11 cellular contexts compared by ENCODE assay signal in the genomic region with DNA sequence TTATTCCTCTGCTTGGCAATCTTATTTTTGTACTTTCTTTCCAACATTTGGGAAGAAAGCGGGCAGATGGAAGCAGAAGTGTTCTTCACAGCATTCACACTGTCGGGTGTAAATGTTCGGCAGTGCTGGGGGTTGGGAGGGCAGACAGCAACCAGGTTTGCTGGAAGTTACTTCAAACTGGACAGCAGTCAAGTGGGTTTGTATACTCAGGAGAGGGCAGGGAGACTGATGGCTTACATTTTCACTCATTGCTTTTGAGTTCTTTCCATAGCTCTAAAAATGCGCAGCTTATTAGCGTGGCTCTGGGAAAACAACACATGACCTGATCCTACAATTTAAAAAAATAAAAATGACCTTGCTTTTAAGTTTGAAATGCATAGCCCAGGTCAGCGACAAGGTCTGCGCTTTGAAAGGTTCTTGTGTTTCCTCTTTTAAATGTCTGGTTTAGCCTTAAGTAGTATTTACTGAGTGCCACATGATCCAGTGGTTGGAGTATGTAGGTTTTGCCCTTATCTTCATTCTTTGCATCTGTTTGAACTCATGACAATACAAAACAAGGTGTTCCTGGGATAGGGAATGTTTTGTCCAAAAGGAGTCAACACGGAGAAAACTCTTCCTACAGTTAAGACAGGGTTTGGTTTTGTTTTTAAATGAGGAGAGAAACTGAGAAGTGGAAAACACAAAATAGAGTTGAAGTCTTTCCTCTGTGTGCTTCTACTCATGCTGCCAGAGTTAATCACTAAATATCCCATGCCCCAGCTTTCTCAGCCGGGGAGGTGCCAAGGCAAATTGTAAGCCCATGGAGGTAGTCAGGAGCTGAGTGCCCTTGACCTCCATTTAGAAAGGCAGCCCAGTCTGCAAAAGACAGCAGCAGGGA.
DNase-seq lines count a peak whose midpoint lies in the region; ATAC-seq, FAIRE-seq and TF ChIP-seq lines count a peak whose summit lies in the region.
"Had no signal": no experiment of that assay in that cellular context is flagged by ENCODE, and none has a peak within 500 bp of the region (broad histone marks: within the 10 kb centered on the region; RNA-seq: fewer than 3 reads in every experiment).

No MANE protein-coding gene starts in this region.

- H3K36me3 ChIP-seq in aorta (ENCODE audit: control insufficient read depth in 1 of 2, insufficient read depth in 2 of 2, low read length in 1 of 2) (peaks cover 0 to 9% of the 10 kb centered on the region in 2 donors), small intestine (ENCODE audit: control insufficient read depth in 2 of 2, insufficient read depth in 2 of 2, low read length in 2 of 2) (peaks cover 4 to 6% of the 10 kb centered on the region in 2 donors)

- no peaks in the 10 kb centered on the region for H3K9me3 Mint-ChIP-seq in mesothelial cell of epicardium
- H3K9me3 Mint-ChIP-seq: CD4-positive, alpha-beta T cell; effector memory CD8-positive, alpha-beta T cell; T-cell had no signal

- DNase-seq in Right ventricle myocardium inferior (ENCODE audit: missing footprints), result no peak
- no peak for DNase-seq in cardiac septum (ENCODE audit: low spot score)
- DNase-seq in dorsolateral prefrontal cortex, result no peak
- DNase-seq in mesothelial cell of epicardium (ENCODE audit: low spot score in 2 of 2, unreplicated experiment in 2 of 2), result no peak
- no peak for DNase-seq in aorta
- no peak for DNase-seq in small intestine
- no peak for DNase-seq in stimulated activated CD4-positive, alpha-beta T cell treated with anti-CD3 and anti-CD28 coated beads, Interleukin-1b, Interleukin-23, amount 100 ng/mL, for 48 hours
- DNase-seq: CD4-positive, alpha-beta T cell; effector memory CD8-positive, alpha-beta T cell; T-cell had no signal

- peak overlapping the region; percentile 62 for H3K4me3 Mint-ChIP-seq in mesothelial cell of epicardium
- H3K4me3 Mint-ChIP-seq: CD4-positive, alpha-beta T cell; effector memory CD8-positive, alpha-beta T cell had no signal

- no peak for FAIRE-seq in small intestine (lab: Jason Lieb, UNC)

- H3K27ac ChIP-seq in dorsolateral prefrontal cortex, result peak overlapping the region in 58 of 59 donors; percentile 10 to 94 (median 71)
- peak overlapping the region; percentile 65 to 93 for H3K27ac ChIP-seq in aorta (ENCODE audit: low read depth in 1 of 2, low read length in 2 of 2)
- peak overlapping the region in 1 of 2 donors; percentile 39 for H3K27ac ChIP-seq in small intestine (ENCODE audit: low read depth in 1 of 2, low read length in 1 of 2)

- 2 to 4% methylated on average over 9 of the region's 9 CpGs for WGBS in aorta, 2 donors
- 60 to 67% (median 60%) methylated on average over 9 of the region's 9 CpGs for WGBS in small intestine, 3 donors

- H3K4me1 Mint-ChIP-seq in mesothelial cell of epicardium, result peaks cover 42% of the 10 kb centered on the region

- no peak for TF ChIP-seq CTCF in dorsolateral prefrontal cortex (IDR thresholded peaks at IDR 0.05 in 54 of 56, conservative IDR thresholded peaks at IDR 0.05 in 2 of 56; ENCODE audit: low read depth in 1 of 56, partially characterized antibody in 56 of 56)
- no peak for TF ChIP-seq CTCF in mesothelial cell of epicardium (IDR thresholded peaks at IDR 0.05; ENCODE audit: unreplicated experiment)

- H3K4me1 ChIP-seq in aorta (ENCODE audit: control insufficient read depth in 1 of 2, insufficient read depth in 2 of 2, low read length in 2 of 2) (peaks cover 0 to 3% of the 10 kb centered on the region in 2 donors), small intestine (ENCODE audit: control insufficient read depth in 2 of 2, insufficient read depth in 1 of 2, low read depth in 1 of 2, low read length in 1 of 2) (peaks cover 0 to 3% of the 10 kb centered on the region in 2 donors)

- intact Hi-C loops in Right ventricle myocardium inferior (cut with DNase I), result no loop called here
- intact Hi-C loops in cardiac septum (cut with DNase I), result no loop called here
- intact Hi-C loops in dorsolateral prefrontal cortex (cut with DNase I), result no loop called here
- intact Hi-C loops in aorta (cut with DNase I), result no loop called here

- peaks cover 30% of the 10 kb centered on the region for H3K36me3 Mint-ChIP-seq in mesothelial cell of epicardium

- H3K4me3 ChIP-seq in dorsolateral prefrontal cortex, result peak overlapping the region in 58 of 59 donors; percentile 6 to 64 (median 44)
- H3K4me3 ChIP-seq in aorta (ENCODE audit: low read length in 2 of 2), result peak overlapping the region; percentile 75 to 89
- H3K4me3 ChIP-seq in small intestine (ENCODE audit: low read depth in 1 of 2, low read length in 2 of 2), result no peak overlapping the region

- H3K27ac Mint-ChIP-seq in mesothelial cell of epicardium, result peak overlapping the region; percentile 95
- H3K27ac Mint-ChIP-seq: CD4-positive, alpha-beta T cell; effector memory CD8-positive, alpha-beta T cell; T-cell had no signal

- H3K27me3 Mint-ChIP-seq in mesothelial cell of epicardium (ENCODE audit: low read depth), result no peaks in the 10 kb centered on the region

- H3K27me3 ChIP-seq in dorsolateral prefrontal cortex, result no peaks in the 10 kb centered on the region
- H3K27me3 ChIP-seq in aorta (ENCODE audit: control insufficient read depth in 1 of 2, insufficient read depth in 2 of 2, low read length in 1 of 2), result no peaks in the 10 kb centered on the region
- no peaks in the 10 kb centered on the region for H3K27me3 ChIP-seq in small intestine (ENCODE audit: control insufficient read depth in 2 of 2, insufficient read depth in 2 of 2, low read length in 2 of 2)

- ATAC-seq in Right ventricle myocardium inferior, result peak; percentile 30
- ATAC-seq in aorta (ENCODE audit: low FRiP score), result peak; percentile 47
- ATAC-seq in HG03442 (IDR thresholded peaks at IDR 0.05; ENCODE audit: unreplicated experiment), result no peak
- ATAC-seq: effector memory CD8-positive, alpha-beta T cell; T-cell had no signal

- no peaks in the 10 kb centered on the region for H3K9me3 ChIP-seq in aorta (ENCODE audit: control insufficient read depth, low read length)
- no peaks in the 10 kb centered on the region for H3K9me3 ChIP-seq in small intestine (ENCODE audit: control insufficient read depth, low read depth)

Comparison
In these comparisons a context has a peak if more than half of its experiments do, and no peak if none do; other contexts are left out.
1. H3K4me3 ChIP-seq: peak in dorsolateral prefrontal cortex (58 of 59) and aorta (2 of 2); none in small intestine (0 of 2).